In genomic region chr13:113443991-113444390, GRCh38 we compare ENCODE assay signal across 1 cellular context.
TF ChIP-seq lines count a peak whose summit lies in the region.

No MANE protein-coding gene starts in this region.

TF ChIP-seq in WTC11, 78 proteins besides CTCF, POLR2A, EP300 and RAD21 (continued from another document):
- TF ChIP-seq ERG (CRISPR knock-in tag; IDR thresholded peaks at IDR 0.05) (no peak), ATF2 (CRISPR knock-in tag; IDR thresholded peaks at IDR 0.05; ENCODE audit: borderline replicate concordance, low read depth) (no peak), JUN (CRISPR knock-in tag; IDR thresholded peaks at IDR 0.05) (no peak), SMAD4 (CRISPR knock-in tag; IDR thresholded peaks at IDR 0.05) (no peak), ESRRA (CRISPR knock-in tag; IDR thresholded peaks at IDR 0.05; ENCODE audit: borderline replicate concordance) (no peak), MXD4 (CRISPR knock-in tag; IDR thresholded peaks at IDR 0.05; ENCODE audit: borderline replicate concordance) (no peak)
